In genomic region chr9:82729991-82730390, GRCh38 we compare ENCODE assay signal across 36 cellular contexts.
"Had no signal": no experiment of that assay in that cellular context is flagged by ENCODE, and none has a peak within 500 bp of the region (broad histone marks: within the 10 kb centered on the region; RNA-seq: fewer than 3 reads in every experiment).

No MANE protein-coding gene starts in this region.

- FAIRE-seq: astrocyte, bronchial epithelial cell had no signal

- H3K27ac Mint-ChIP-seq: activated CD4-positive, alpha-beta memory T cell treated with anti-CD3 and anti-CD28 coated beads for 36 hours; activated CD4-positive, alpha-beta T cell treated with anti-CD3 and anti-CD28 coated beads for 36 hours; activated CD4-positive, alpha-beta T cell treated with anti-CD3 and anti-CD28 coated beads, Interleukin-2, amount 10 ng/mL, durations not matched to agents 24 days and 14 days; activated CD8-positive, alpha-beta T cell treated with anti-CD3 and anti-CD28 coated beads, Interleukin-2, amount 10 ng/mL, durations not matched to agents 7 days and 5 days; activated naive CD8-positive, alpha-beta T cell; activated T-helper 17 cell treated with anti-CD3 and anti-CD28 coated beads, Interleukin-2, amount 50 U/mL, for 72 hours; dendritic cell treated with granulocyte-macrophage colony-stimulating factor and Interleukin-4, amounts not matched to agents 40 ng/mL and 50 ng/mL, for 4 days; endodermal cell; T-helper 17 cell; T-helper 2 cell treated with Interferon-gamma antibody and Interleukin-4, amounts not matched to agents 5 μg/mL and 100 μg/mL, for 36 hours had no signal

- H2AFZ ChIP-seq: hepatocyte had no signal

- H3K9me3 ChIP-seq: gastrocnemius medialis, heart left ventricle had no signal

- H3K27me3 Mint-ChIP-seq: activated CD4-positive, alpha-beta memory T cell treated with anti-CD3 and anti-CD28 coated beads for 36 hours; activated CD4-positive, alpha-beta T cell treated with anti-CD3 and anti-CD28 coated beads for 36 hours; activated CD4-positive, alpha-beta T cell treated with anti-CD3 and anti-CD28 coated beads, Interleukin-2, amount 10 ng/mL, durations not matched to agents 24 days and 14 days; activated naive CD8-positive, alpha-beta T cell; central memory CD8-positive, alpha-beta T cell; dendritic cell treated with granulocyte-macrophage colony-stimulating factor and Interleukin-4, amounts not matched to agents 40 ng/mL and 50 ng/mL, for 4 days; T-helper 17 cell had no signal

- H3K4me3 ChIP-seq: coronary artery, dorsolateral prefrontal cortex, gastrocnemius medialis, heart left ventricle, hepatocyte had no signal

- H3K79me2 ChIP-seq: hepatocyte had no signal

- H3K4me2 ChIP-seq: hepatocyte had no signal

- DNase-seq: activated CD4-positive, alpha-beta memory T cell treated with anti-CD3 and anti-CD28 coated beads for 36 hours; activated CD4-positive, alpha-beta T cell treated with anti-CD3 and anti-CD28 coated beads for 36 hours; activated CD4-positive, alpha-beta T cell treated with anti-CD3 and anti-CD28 coated beads, Interleukin-2, amount 10 ng/mL, durations not matched to agents 24 days and 14 days; activated CD4-positive, CD25-positive, alpha-beta regulatory T cell; activated CD4-positive, CD25-positive, alpha-beta regulatory T cell treated with anti-CD3 and anti-CD28 coated beads, Interleukin-2, amount 50 U/mL, for 72 hours; activated CD8-positive, alpha-beta memory T cell treated with anti-CD3 and anti-CD28 coated beads, Interleukin-2, amount 50 U/mL, for 48 hours; activated CD8-positive, alpha-beta T cell treated with anti-CD3 and anti-CD28 coated beads, Interleukin-2, amount 10 ng/mL, durations not matched to agents 7 days and 5 days; activated effector memory CD4-positive, alpha-beta T cell treated with Interleukin-2 at 50 U/mL for 16 hours; activated gamma-delta T cell treated with Interleukin-2 at 50 U/mL for 16 hours; activated naive CD4-positive, alpha-beta T cell treated with anti-CD3 and anti-CD28 coated beads, Interleukin-2, amount 50 U/mL, for 16 hours; activated naive CD4-positive, alpha-beta T cell treated with Interleukin-2 at 50 U/mL for 16 hours; activated T-cell treated with anti-CD3 and anti-CD28 coated beads for 4 hours; activated T-cell treated with anti-CD3 and anti-CD28 coated beads, Interleukin-2, amount 50 U/mL, for 4 hours; amniotic stem cell; anterior cingulate cortex; brain microvascular endothelial cell; dorsolateral prefrontal cortex; effector memory CD4-positive, alpha-beta T cell; endodermal cell; foreskin fibroblast; gastrocnemius medialis; glutamatergic neuron; heart left ventricle; T-helper 17 cell; T1000; WERI-Rb-1 had no signal

- H3K9me3 Mint-ChIP-seq: activated CD4-positive, alpha-beta memory T cell treated with anti-CD3 and anti-CD28 coated beads for 36 hours; activated CD4-positive, alpha-beta T cell treated with anti-CD3 and anti-CD28 coated beads, Interleukin-2, amount 10 ng/mL, durations not matched to agents 24 days and 14 days; dendritic cell treated with granulocyte-macrophage colony-stimulating factor and Interleukin-4, amounts not matched to agents 40 ng/mL and 50 ng/mL, for 4 days; endodermal cell had no signal

- ATAC-seq: activated CD4-positive, alpha-beta T cell treated with anti-CD3 and anti-CD28 coated beads for 36 hours; activated CD8-positive, alpha-beta T cell treated with anti-CD3 and anti-CD28 coated beads, Interleukin-2, amount 10 ng/mL, durations not matched to agents 7 days and 5 days; activated T-cell treated with anti-CD3 and anti-CD28 coated beads, Interleukin-2, amount 50 U/mL, for 4 hours; activated T-helper 17 cell treated with anti-CD3 and anti-CD28 coated beads, Interleukin-2, amount 50 U/mL, for 72 hours; esophagus mucosa; gastrocnemius medialis; heart left ventricle; T-helper 17 cell had no signal

- H3K36me3 ChIP-seq: brain microvascular endothelial cell, gastrocnemius medialis, heart left ventricle, WERI-Rb-1 had no signal

- H3K4me1 ChIP-seq: gastrocnemius medialis, heart left ventricle had no signal

- H3K4me3 Mint-ChIP-seq: activated CD4-positive, alpha-beta memory T cell treated with anti-CD3 and anti-CD28 coated beads for 36 hours; activated CD4-positive, alpha-beta T cell treated with anti-CD3 and anti-CD28 coated beads for 36 hours; activated CD4-positive, alpha-beta T cell treated with anti-CD3 and anti-CD28 coated beads, Interleukin-2, amount 10 ng/mL, durations not matched to agents 24 days and 14 days; activated CD8-positive, alpha-beta T cell treated with anti-CD3 and anti-CD28 coated beads, Interleukin-2, amount 10 ng/mL, durations not matched to agents 7 days and 5 days; activated naive CD8-positive, alpha-beta T cell; activated T-cell treated with anti-CD3 and anti-CD28 coated beads, Interleukin-2, amount 50 U/mL, for 4 hours; activated T-helper 17 cell treated with anti-CD3 and anti-CD28 coated beads, Interleukin-2, amount 50 U/mL, for 72 hours; central memory CD8-positive, alpha-beta T cell; dendritic cell treated with granulocyte-macrophage colony-stimulating factor and Interleukin-4, amounts not matched to agents 40 ng/mL and 50 ng/mL, for 4 days; endodermal cell; T-helper 17 cell; T-helper 2 cell treated with Interferon-gamma antibody and Interleukin-4, amounts not matched to agents 5 μg/mL and 100 μg/mL, for 36 hours had no signal

- H3K27ac ChIP-seq: brain microvascular endothelial cell, coronary artery, dorsolateral prefrontal cortex, gastrocnemius medialis, heart left ventricle, hepatocyte, WERI-Rb-1 had no signal

- H3K36me3 Mint-ChIP-seq: activated CD4-positive, alpha-beta memory T cell treated with anti-CD3 and anti-CD28 coated beads for 36 hours; activated naive CD8-positive, alpha-beta T cell had no signal

- H3K4me1 Mint-ChIP-seq: activated CD4-positive, alpha-beta T cell treated with anti-CD3 and anti-CD28 coated beads for 36 hours; activated CD4-positive, alpha-beta T cell treated with anti-CD3 and anti-CD28 coated beads, Interleukin-2, amount 10 ng/mL, durations not matched to agents 24 days and 14 days; activated T-helper 17 cell treated with anti-CD3 and anti-CD28 coated beads, Interleukin-2, amount 50 U/mL, for 72 hours; central memory CD8-positive, alpha-beta T cell; T-helper 17 cell had no signal

- H3K27me3 ChIP-seq: brain microvascular endothelial cell, dorsolateral prefrontal cortex, gastrocnemius medialis, heart left ventricle, hepatocyte had no signal
